1 cellular context compared by ENCODE assay signal in genomic region chr9:136667940-136668760, GRCh38.
A peak's percentile ranks its signal among the peaks of the same experiment; 100 is the strongest.
TF ChIP-seq lines count a peak whose summit lies in the region.

No MANE protein-coding gene starts in this region.

TF ChIP-seq in K562, 482 proteins besides CTCF, POLR2A, EP300 and RAD21 (continued from another document and continues in another):
- TF ChIP-seq, protein P1, sequence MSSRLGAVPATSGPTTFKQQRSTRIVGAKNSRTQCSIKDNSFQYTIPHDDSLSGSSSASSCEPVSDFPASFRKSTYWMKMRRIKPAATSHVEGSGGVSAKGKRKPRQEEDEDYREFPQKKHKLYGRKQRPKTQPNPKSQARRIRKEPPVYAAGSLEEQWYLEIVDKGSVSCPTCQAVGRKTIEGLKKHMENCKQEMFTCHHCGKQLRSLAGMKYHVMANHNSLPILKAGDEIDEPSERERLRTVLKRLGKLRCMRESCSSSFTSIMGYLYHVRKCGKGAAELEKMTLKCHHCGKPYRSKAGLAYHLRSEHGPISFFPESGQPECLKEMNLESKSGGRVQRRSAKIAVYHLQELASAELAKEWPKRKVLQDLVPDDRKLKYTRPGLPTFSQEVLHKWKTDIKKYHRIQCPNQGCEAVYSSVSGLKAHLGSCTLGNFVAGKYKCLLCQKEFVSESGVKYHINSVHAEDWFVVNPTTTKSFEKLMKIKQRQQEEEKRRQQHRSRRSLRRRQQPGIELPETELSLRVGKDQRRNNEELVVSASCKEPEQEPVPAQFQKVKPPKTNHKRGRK (tag; IDR thresholded peaks at IDR 0.05) = no peak
- TF ChIP-seq, protein P2, sequence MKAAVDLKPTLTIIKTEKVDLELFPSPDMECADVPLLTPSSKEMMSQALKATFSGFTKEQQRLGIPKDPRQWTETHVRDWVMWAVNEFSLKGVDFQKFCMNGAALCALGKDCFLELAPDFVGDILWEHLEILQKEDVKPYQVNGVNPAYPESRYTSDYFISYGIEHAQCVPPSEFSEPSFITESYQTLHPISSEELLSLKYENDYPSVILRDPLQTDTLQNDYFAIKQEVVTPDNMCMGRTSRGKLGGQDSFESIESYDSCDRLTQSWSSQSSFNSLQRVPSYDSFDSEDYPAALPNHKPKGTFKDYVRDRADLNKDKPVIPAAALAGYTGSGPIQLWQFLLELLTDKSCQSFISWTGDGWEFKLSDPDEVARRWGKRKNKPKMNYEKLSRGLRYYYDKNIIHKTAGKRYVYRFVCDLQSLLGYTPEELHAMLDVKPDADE (conservative IDR thresholded peaks at IDR 0.05; ENCODE audit: control insufficient read depth, low read depth, low read length) = no peak
- TF ChIP-seq RBFOX2 (IDR thresholded peaks at IDR 0.05; ENCODE audit: low read depth, low read length) = peak; percentile 80
- TF ChIP-seq BACH1 (tag; IDR thresholded peaks at IDR 0.05) = no peak
- no peak for TF ChIP-seq ILK (tag; IDR thresholded peaks at IDR 0.05; ENCODE audit: borderline replicate concordance, low read depth)
- TF ChIP-seq TCF7 (IDR thresholded peaks at IDR 0.05; ENCODE audit: borderline replicate concordance) = no peak
- TF ChIP-seq NCOA2 (IDR thresholded peaks at IDR 0.05; ENCODE audit: partially characterized antibody in 2 of 2) = no peak
- no peak for TF ChIP-seq BCLAF1 (IDR thresholded peaks at IDR 0.05; ENCODE audit: borderline replicate concordance in 1 of 2, control insufficient read depth in 1 of 2, low read depth in 2 of 2, low read length in 1 of 2)
- TF ChIP-seq RB1 (IDR thresholded peaks at IDR 0.05; ENCODE audit: low read depth) = no peak
- TF ChIP-seq, protein P3, sequence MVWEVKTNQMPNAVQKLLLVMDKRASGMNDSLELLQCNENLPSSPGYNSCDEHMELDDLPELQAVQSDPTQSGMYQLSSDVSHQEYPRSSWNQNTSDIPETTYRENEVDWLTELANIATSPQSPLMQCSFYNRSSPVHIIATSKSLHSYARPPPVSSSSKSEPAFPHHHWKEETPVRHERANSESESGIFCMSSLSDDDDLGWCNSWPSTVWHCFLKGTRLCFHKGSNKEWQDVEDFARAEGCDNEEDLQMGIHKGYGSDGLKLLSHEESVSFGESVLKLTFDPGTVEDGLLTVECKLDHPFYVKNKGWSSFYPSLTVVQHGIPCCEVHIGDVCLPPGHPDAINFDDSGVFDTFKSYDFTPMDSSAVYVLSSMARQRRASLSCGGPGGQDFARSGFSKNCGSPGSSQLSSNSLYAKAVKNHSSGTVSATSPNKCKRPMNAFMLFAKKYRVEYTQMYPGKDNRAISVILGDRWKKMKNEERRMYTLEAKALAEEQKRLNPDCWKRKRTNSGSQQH (CRISPR knock-in tag; IDR thresholded peaks at IDR 0.05) = no peak
- peak; percentile 56; the same call in 1 of the 2 replicates for TF ChIP-seq TGIF2 (CRISPR knock-in tag; IDR thresholded peaks at IDR 0.05)
- no peak for TF ChIP-seq PCBP2 (IDR thresholded peaks at IDR 0.05; ENCODE audit: low read depth, low read length, poor library complexity, severe bottlenecking)
- no peak for TF ChIP-seq ILF3 (IDR thresholded peaks at IDR 0.05; ENCODE audit: borderline replicate concordance)
- no peak for TF ChIP-seq PTRF (tag; IDR thresholded peaks at IDR 0.05)
- TF ChIP-seq ZNF146 (CRISPR knock-in tag; IDR thresholded peaks at IDR 0.05; ENCODE audit: unreplicated experiment) = no peak
- no peak for TF ChIP-seq MAFK (IDR thresholded peaks at IDR 0.05; ENCODE audit: low read length)
- TF ChIP-seq SUPT5H (IDR thresholded peaks at IDR 0.05) = peak; percentile 32
- no peak for TF ChIP-seq KDM4B (IDR thresholded peaks at IDR 0.05; ENCODE audit: borderline replicate concordance in 2 of 2, low read depth in 1 of 2)
- TF ChIP-seq E2F4 (CRISPR knock-in tag; IDR thresholded peaks at IDR 0.05; ENCODE audit: low read depth) = no peak
- no peak for TF ChIP-seq CBX8 (IDR thresholded peaks at IDR 0.05; ENCODE audit: borderline replicate concordance, extremely low read depth, low read depth, low read length, poor library complexity, severe bottlenecking)
- TF ChIP-seq, protein P4, sequence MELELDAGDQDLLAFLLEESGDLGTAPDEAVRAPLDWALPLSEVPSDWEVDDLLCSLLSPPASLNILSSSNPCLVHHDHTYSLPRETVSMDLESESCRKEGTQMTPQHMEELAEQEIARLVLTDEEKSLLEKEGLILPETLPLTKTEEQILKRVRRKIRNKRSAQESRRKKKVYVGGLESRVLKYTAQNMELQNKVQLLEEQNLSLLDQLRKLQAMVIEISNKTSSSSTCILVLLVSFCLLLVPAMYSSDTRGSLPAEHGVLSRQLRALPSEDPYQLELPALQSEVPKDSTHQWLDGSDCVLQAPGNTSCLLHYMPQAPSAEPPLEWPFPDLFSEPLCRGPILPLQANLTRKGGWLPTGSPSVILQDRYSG (tag; conservative IDR thresholded peaks at IDR 0.05; ENCODE audit: low read depth) = no peak
- TF ChIP-seq ZNF134 (CRISPR knock-in tag; conservative IDR thresholded peaks at IDR 0.05) = no peak
- TF ChIP-seq KDM5B (IDR thresholded peaks at IDR 0.05; ENCODE audit: insufficient replicate concordance, low read depth, low read length) = peak; percentile 28
- TF ChIP-seq PTBP1 (IDR thresholded peaks at IDR 0.05; ENCODE audit: low read depth, low read length) = peak; percentile 17
- no peak for TF ChIP-seq RUNX1 (IDR thresholded peaks at IDR 0.05; ENCODE audit: low read depth)
- no peak for TF ChIP-seq PYGO2 (tag; IDR thresholded peaks at IDR 0.05)
- TF ChIP-seq PCBP1 (IDR thresholded peaks at IDR 0.05; ENCODE audit: low read depth, low read length, poor library complexity, severe bottlenecking) = no peak
- no peak for TF ChIP-seq AFF4 (CRISPR knock-in tag; IDR thresholded peaks at IDR 0.05)
- TF ChIP-seq, protein P5, sequence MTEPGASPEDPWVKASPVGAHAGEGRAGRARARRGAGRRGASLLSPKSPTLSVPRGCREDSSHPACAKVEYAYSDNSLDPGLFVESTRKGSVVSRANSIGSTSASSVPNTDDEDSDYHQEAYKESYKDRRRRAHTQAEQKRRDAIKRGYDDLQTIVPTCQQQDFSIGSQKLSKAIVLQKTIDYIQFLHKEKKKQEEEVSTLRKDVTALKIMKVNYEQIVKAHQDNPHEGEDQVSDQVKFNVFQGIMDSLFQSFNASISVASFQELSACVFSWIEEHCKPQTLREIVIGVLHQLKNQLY (CRISPR knock-in tag; conservative IDR thresholded peaks at IDR 0.05) = no peak
- no peak for TF ChIP-seq BCOR (IDR thresholded peaks at IDR 0.05)
- no peak for TF ChIP-seq MTA3 (IDR thresholded peaks at IDR 0.05; ENCODE audit: borderline replicate concordance)
- no peak for TF ChIP-seq GTF2E2 (tag; IDR thresholded peaks at IDR 0.05)
- TF ChIP-seq YY1 (IDR thresholded peaks at IDR 0.05; ENCODE audit: borderline replicate concordance in 1 of 3, control insufficient read depth in 1 of 3, extremely low read depth in 1 of 3, insufficient read depth in 3 of 3, insufficient read length in 1 of 3, insufficient replicate concordance in 2 of 3, low read depth in 1 of 3, low read length in 2 of 3) = no peak
- TF ChIP-seq FOS (IDR thresholded peaks at IDR 0.05; ENCODE audit: extremely low read depth, insufficient read length) = no peak
- TF ChIP-seq PHB2 (IDR thresholded peaks at IDR 0.05; ENCODE audit: low read depth) = no peak
- no peak for TF ChIP-seq NFE2L1 (tag; IDR thresholded peaks at IDR 0.05; ENCODE audit: borderline replicate concordance, low read depth)
- TF ChIP-seq E2F6 (IDR thresholded peaks at IDR 0.05; ENCODE audit: borderline replicate concordance in 1 of 2, extremely low read depth in 1 of 2, insufficient read depth in 1 of 2, insufficient read length in 1 of 2, low read depth in 1 of 2, low read length in 1 of 2, poor library complexity in 1 of 2, severe bottlenecking in 1 of 2) = no peak
- TF ChIP-seq NR3C1 (CRISPR knock-in tag; IDR thresholded peaks at IDR 0.05) = no peak
- TF ChIP-seq ZBTB33 (CRISPR knock-in tag; IDR thresholded peaks at IDR 0.05) = peak; percentile 81; the same call in 1 of the 2 replicates
- no peak for TF ChIP-seq ZKSCAN1 (IDR thresholded peaks at IDR 0.05; ENCODE audit: low read depth, low read length)
- TF ChIP-seq HDAC2 (IDR thresholded peaks at IDR 0.05) = no peak
- no peak for TF ChIP-seq NONO (IDR thresholded peaks at IDR 0.05; ENCODE audit: low read depth in 2 of 2, low read length in 1 of 2)
- 0 out of 2 replicates have a peak, but pooled peaks have one; percentile 12 for TF ChIP-seq ZFX (CRISPR knock-in tag; IDR thresholded peaks at IDR 0.05)
- TF ChIP-seq ID3 (CRISPR knock-in tag; IDR thresholded peaks at IDR 0.05) = no peak
- TF ChIP-seq ID3 (tag; IDR thresholded peaks at IDR 0.05) = no peak
- TF ChIP-seq TRIM28 (IDR thresholded peaks at IDR 0.05) = no peak
- no peak for TF ChIP-seq ZNF778 (CRISPR knock-in tag; IDR thresholded peaks at IDR 0.05)
- TF ChIP-seq KLF10 (CRISPR knock-in tag; IDR thresholded peaks at IDR 0.05) = no peak
- no peak for TF ChIP-seq STAT5B (CRISPR knock-in tag; IDR thresholded peaks at IDR 0.05)
- no peak for TF ChIP-seq FOXJ3 (CRISPR knock-in tag; IDR thresholded peaks at IDR 0.05)
- no peak for TF ChIP-seq CBX2 (IDR thresholded peaks at IDR 0.05; ENCODE audit: insufficient read depth, low read length, poor library complexity, severe bottlenecking)
- TF ChIP-seq FUS (optimal IDR thresholded peaks at IDR 0.05; ENCODE audit: low read depth, low read length) = peak; percentile 79
